Comparison of ENCODE assay signal across 13 cellular contexts in genomic region chr6:150069707-150070106, GRCh38. TPM values are rescaled to one million over a fixed set of nuclear protein-coding genes. Genes with fewer than 3 reads are reported as not detected.
DNase-seq lines count a peak whose midpoint lies in the region; ATAC-seq, FAIRE-seq and TF ChIP-seq lines count a peak whose summit lies in the region.
"Had no signal": no experiment of that assay in that cellular context is flagged by ENCODE, and none has a peak within 500 bp of the region (broad histone marks: within the 10 kb centered on the region; RNA-seq: fewer than 3 reads in every experiment).

No MANE protein-coding gene starts in this region.

- TF ChIP-seq CTCF in cardiac muscle cell (IDR thresholded peaks at IDR 0.05; ENCODE audit: low read depth, low read length) (no peak), WI38 (IDR thresholded peaks at IDR 0.05; ENCODE audit: low read depth, low read length) (no peak), tibial artery (IDR thresholded peaks at IDR 0.05) (no peak)

- H3K9ac ChIP-seq in iPS-15b (ENCODE audit: low read depth, low read length) = no peak overlapping the region

- H3K4me1 ChIP-seq in cardiac muscle cell (ENCODE audit: low read depth) (no peaks in the 10 kb centered on the region), iPS-15b (ENCODE audit: control insufficient read depth, insufficient read depth, low read length) (no peaks in the 10 kb centered on the region), tibial artery (peaks cover 0 to 18% (median 9%) of the 10 kb centered on the region in 4 donors)

- TF ChIP-seq POLR2A in GM12891 (IDR thresholded peaks at IDR 0.05; ENCODE audit: low read depth, low read length) = no peak

- intact Hi-C loops in Right ventricle myocardium inferior (cut with DNase I) (no loop called here), tibial artery (cut with DNase I; ENCODE audit: low total_unique reads) (loop anchor here (5.0 kb wide), 1 partner anchor 328 kb away; no protein-coding TSS in a partner anchor)

- no peaks in the 10 kb centered on the region for H3K9me3 ChIP-seq in cardiac muscle cell (ENCODE audit: low read depth)
- no peaks in the 10 kb centered on the region for H3K9me3 ChIP-seq in iPS-15b (ENCODE audit: control insufficient read depth, insufficient read depth, low read length)
- no peaks in the 10 kb centered on the region for H3K9me3 ChIP-seq in tibial artery

- no peak overlapping the region for H3K27ac ChIP-seq in cardiac muscle cell
- peak overlapping the region in 1 of 2 donors; percentile 73 for H3K27ac ChIP-seq in tibial artery
- H3K27ac ChIP-seq: SK-N-MC had no signal

- FAIRE-seq in GM12891 (lab: Jason Lieb, UNC) = no peak
- FAIRE-seq: H54 had no signal

- H3K4me3 ChIP-seq in cardiac muscle cell (peak overlapping the region; percentile 46), WI38 (ENCODE audit: low read depth, low read length) (peak overlapping the region; percentile 51; the same call in 1 of the 2 replicates), iPS-15b (ENCODE audit: low read depth, low read length) (peak overlapping the region; percentile 66), tibial artery (peak overlapping the region; percentile 75 to 86)

- DNase-seq in cardiac muscle cell (ENCODE audit: low read depth in 1 of 2, low spot score in 1 of 2) (no peak), Right ventricle myocardium inferior (ENCODE audit: missing footprints) (no peak), tibial artery (peak in 1 of 2 donors; percentile 55), GM12891 (ENCODE audit: insufficient read length, low spot score) (no peak)
- DNase-seq: KG1 had no signal

- H3K36me3 ChIP-seq in cardiac muscle cell = no peaks in the 10 kb centered on the region
- H3K36me3 ChIP-seq in iPS-15b (ENCODE audit: control insufficient read depth, insufficient read depth, low read length) = no peaks in the 10 kb centered on the region
- no peaks in the 10 kb centered on the region for H3K36me3 ChIP-seq in tibial artery

- H3K27me3 ChIP-seq in cardiac muscle cell (peaks cover 7% of the 10 kb centered on the region), iPS-15b (ENCODE audit: control insufficient read depth, insufficient read depth, low read length) (peaks cover 28% of the 10 kb centered on the region), tibial artery (peaks cover 0 to 5% of the 10 kb centered on the region in 2 donors)

- ATAC-seq in Right ventricle myocardium inferior (no peak), HG02588 (IDR thresholded peaks at IDR 0.05; ENCODE audit: unreplicated experiment) (no peak), HG03196 (IDR thresholded peaks at IDR 0.05; ENCODE audit: unreplicated experiment) (no peak)

TF ChIP-seq in GM12891, 5 proteins besides CTCF, POLR2A, EP300 and RAD21:
- TF ChIP-seq SPI1 (IDR thresholded peaks at IDR 0.05; ENCODE audit: low read depth, low read length) = no peak
- no peak for TF ChIP-seq TAF1 (IDR thresholded peaks at IDR 0.05; ENCODE audit: low read depth, low read length)

RNA-seq across cellular contexts. Expression of gene ULBP3, which starts 0.8 kb away (rescaled TPM):
- 11.1 and 12.8 TPM in 2 replicates for total RNA-seq in cardiac muscle cell
- polyA plus RNA-seq in cardiac muscle cell = 3.4 and 5.8 TPM in 2 replicates
- 1.4 TPM for total RNA-seq in Right ventricle myocardium inferior
- polyA plus RNA-seq in GM12891 (2012; ENCODE audit: low read depth, missing spikeins) = not detected

RNA-seq across cellular contexts. Expression of gene RAET1L, which starts 44.4 kb away (rescaled TPM):
- total RNA-seq in cardiac muscle cell (not detected in 2 replicates), Right ventricle myocardium inferior (not detected)
- not detected in 2 replicates for polyA plus RNA-seq in cardiac muscle cell
- not detected for polyA plus RNA-seq in GM12891 (2012; ENCODE audit: low read depth, missing spikeins)
- polyA plus RNA-seq: BJ, neural cell had no signal
